ENCODE assay signal across 8 cellular contexts in the genomic region with DNA sequence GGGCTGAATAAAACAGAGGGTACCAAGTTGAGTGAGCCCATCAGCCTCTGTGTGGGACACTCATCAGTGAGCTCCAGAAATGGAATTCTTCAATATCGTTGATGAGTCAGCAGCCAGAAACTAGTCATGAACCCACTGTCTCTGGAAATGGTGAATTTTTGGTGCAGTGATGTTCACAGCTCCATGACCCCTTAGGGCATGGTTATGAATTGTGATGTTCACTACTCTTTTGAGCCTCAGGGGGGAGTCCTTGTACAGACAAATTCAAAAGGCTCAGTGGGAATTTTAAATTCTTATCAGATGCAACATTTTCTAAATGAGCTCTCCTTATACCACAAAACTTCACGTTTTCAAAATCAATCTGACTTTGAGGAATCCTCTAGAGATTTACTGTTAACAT.
DNase-seq lines count a peak whose midpoint lies in the region; ATAC-seq and TF ChIP-seq lines count a peak whose summit lies in the region.

No MANE protein-coding gene starts in this region.

- peak; percentile 72 for ATAC-seq in GM19351 (IDR thresholded peaks at IDR 0.05; ENCODE audit: unreplicated experiment)
- no peak for ATAC-seq in HG02571 (IDR thresholded peaks at IDR 0.05; ENCODE audit: unreplicated experiment)
- ATAC-seq in GM21390 (IDR thresholded peaks at IDR 0.05; ENCODE audit: unreplicated experiment): no peak

- DNase-seq in AG08396 (ENCODE audit: low spot score) (peak; percentile 55), NCI-H2227 treated with DMSO at 0.1 percent for 48 hours (lab: John Stamatoyannopoulos, UW) (peak; percentile 49), choroid plexus epithelial cell (ENCODE audit: low read depth) (peak; percentile 63), non-pigmented ciliary epithelial cell (ENCODE audit: low read depth) (peak; percentile 5), mesenteric fat pad (ENCODE audit: low spot score) (no peak)

- TF ChIP-seq CTCF in choroid plexus epithelial cell (conservative IDR thresholded peaks at IDR 0.05; ENCODE audit: low read depth, low read length): peak; percentile 59

- H3K4me3 ChIP-seq in choroid plexus epithelial cell (ENCODE audit: low read depth, low read length): no peak overlapping the region
